ENCODE assay signal across 25 cellular contexts in genomic region chr9:4128876-4129275, GRCh38.
"Had no signal": no experiment of that assay in that cellular context is flagged by ENCODE, and none has a peak within 500 bp of the region (broad histone marks: within the 10 kb centered on the region; RNA-seq: fewer than 3 reads in every experiment).

No MANE protein-coding gene starts in this region.

- DNase-seq: hypothalamus; immature natural killer cell; left ventricle myocardium inferior; midbrain; mucosa of descending colon; naive thymus-derived CD4-positive, alpha-beta T cell; ovary; right lobe of liver; stimulated activated CD4-positive, alpha-beta T cell treated with anti-CD3 and anti-CD28 coated beads, Interleukin-12 subunit alpha, Interleukin-12 subunit beta, amount 100 ng/mL, for 4 hours; stimulated activated CD4-positive, alpha-beta T cell treated with anti-CD3 and anti-CD28 coated beads, Interleukin-15, amount 100 ng/mL, for 24 hours; stimulated activated CD4-positive, alpha-beta T cell treated with anti-CD3 and anti-CD28 coated beads, Interleukin-2, amount 100 ng/mL, for 24 hours; stimulated activated CD4-positive, alpha-beta T cell treated with anti-CD3 and anti-CD28 coated beads, Interleukin-4, amount 100 ng/mL, for 1 hour; stimulated activated naive B cell treated with anti-CD40 and anti-IgM and Interleukin-4, amounts not matched to agents 10 μg/mL and 1 μg/mL and 100 μg/mL, for 72 hours; stimulated activated naive CD8-positive, alpha-beta T cell treated with anti-CD3 and anti-CD28 coated beads, Interleukin-15, Interleukin-2, amounts not matched to agents 100 U/mL and 50 U/mL, for 24 hours; stomach; testis; thyroid gland; transverse colon; upper lobe of left lung had no signal

- H3K27me3 ChIP-seq: ovary, right atrium auricular region, right lobe of liver, stomach, testis, thyroid gland, transverse colon, upper lobe of left lung, vagina had no signal

- ATAC-seq: mucosa of descending colon; naive thymus-derived CD4-positive, alpha-beta T cell; natural killer cell treated with Interleukin-12 subunit alpha and Interleukin-12 subunit beta and Interleukin-15 and Interleukin-18, amount 100 ng/mL, for 72 hours; stimulated activated naive B cell treated with anti-CD40 and anti-IgM and Interleukin-4, amounts not matched to agents 10 μg/mL and 1 μg/mL and 100 μg/mL, for 72 hours; stimulated activated naive CD8-positive, alpha-beta T cell treated with anti-CD3 and anti-CD28 coated beads, Interleukin-15, Interleukin-2, amounts not matched to agents 100 U/mL and 50 U/mL, for 24 hours had no signal

- H3K27me3 Mint-ChIP-seq: progenitor cell of endocrine pancreas had no signal

- H3K27ac ChIP-seq: left ventricle myocardium inferior, ovary, right atrium auricular region, right lobe of liver, skin epidermis, stomach, testis, thyroid gland, transverse colon, upper lobe of left lung, vagina had no signal

- H3K4me3 Mint-ChIP-seq: immature natural killer cell; naive thymus-derived CD4-positive, alpha-beta T cell; natural killer cell treated with Interleukin-12 subunit alpha and Interleukin-12 subunit beta and Interleukin-15 and Interleukin-18, amount 100 ng/mL, for 72 hours; stimulated activated naive B cell treated with anti-CD40 and anti-IgM and Interleukin-4, amounts not matched to agents 10 μg/mL and 1 μg/mL and 100 μg/mL, for 72 hours had no signal

- H3K4me3 ChIP-seq: left ventricle myocardium inferior, lung, mucosa of descending colon, ovary, right atrium auricular region, right lobe of liver, skin epidermis, stomach, testis, thyroid gland, transverse colon, upper lobe of left lung, vagina had no signal

- H3K9me3 ChIP-seq: ovary, right lobe of liver, testis, thyroid gland, transverse colon, upper lobe of left lung, vagina had no signal

- H3K36me3 ChIP-seq: left ventricle myocardium inferior, ovary, right atrium auricular region, right lobe of liver, stomach, thyroid gland, transverse colon, upper lobe of left lung, vagina had no signal

- H3K36me3 Mint-ChIP-seq: immature natural killer cell had no signal

- H3K4me1 Mint-ChIP-seq: immature natural killer cell had no signal

- H3K4me1 ChIP-seq: left ventricle myocardium inferior, right atrium auricular region, right lobe of liver, testis, upper lobe of left lung, vagina had no signal

- H3K27ac Mint-ChIP-seq: immature natural killer cell; naive thymus-derived CD4-positive, alpha-beta T cell; natural killer cell treated with Interleukin-12 subunit alpha and Interleukin-12 subunit beta and Interleukin-15 and Interleukin-18, amount 100 ng/mL, for 72 hours; stimulated activated naive B cell treated with anti-CD40 and anti-IgM and Interleukin-4, amounts not matched to agents 10 μg/mL and 1 μg/mL and 100 μg/mL, for 72 hours had no signal
